Comparison of ENCODE assay signal across 12 cellular contexts in the genomic region with DNA sequence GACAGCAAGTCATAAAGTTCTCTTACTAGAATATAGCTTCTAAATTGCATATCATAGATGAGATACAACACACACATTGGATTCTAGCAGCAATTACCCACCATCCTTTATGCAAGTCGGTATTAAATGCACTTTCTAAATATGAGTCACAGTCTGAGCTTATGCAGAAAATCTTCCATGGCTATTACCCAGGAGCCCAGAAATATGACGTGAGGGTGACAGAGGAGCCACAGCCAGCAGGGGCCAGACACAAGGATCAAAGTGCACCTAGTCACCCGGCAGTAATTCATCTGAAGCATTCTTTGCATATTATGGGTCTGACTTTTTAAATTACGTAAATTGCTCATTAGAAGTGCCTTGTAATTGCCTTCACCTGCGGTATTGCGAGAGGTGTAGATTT.
DNase-seq lines count a peak whose midpoint lies in the region; ATAC-seq lines count a peak whose summit lies in the region.
"Had no signal": no experiment of that assay in that cellular context is flagged by ENCODE, and none has a peak within 500 bp of the region (broad histone marks: within the 10 kb centered on the region; RNA-seq: fewer than 3 reads in every experiment).

No MANE protein-coding gene starts in this region.

- H2BK12ac ChIP-seq in mesenchymal stem cell (ENCODE audit: low read length in 2 of 2), result no peak overlapping the region

- H2AK5ac ChIP-seq in mesenchymal stem cell (ENCODE audit: low read length, severe bottlenecking), result no peak overlapping the region

- H3K9me3 ChIP-seq in mesenchymal stem cell (ENCODE audit: control insufficient read depth, low read length) (peaks cover 9% of the 10 kb centered on the region), right cardiac atrium (ENCODE audit: control insufficient read depth, low read length) (no peaks in the 10 kb centered on the region), HAP-1 (no peaks in the 10 kb centered on the region)
- H3K9me3 ChIP-seq: thyroid gland had no signal

- H2BK15ac ChIP-seq in mesenchymal stem cell (ENCODE audit: low read depth, poor library complexity, severe bottlenecking), result no peak overlapping the region

- H4K91ac ChIP-seq in mesenchymal stem cell (ENCODE audit: low read length), result no peak overlapping the region

- H3K79me1 ChIP-seq in mesenchymal stem cell (replicated peaks; ENCODE audit: low read length, poor library complexity, severe bottlenecking), result no peaks in the 10 kb centered on the region

- no peak overlapping the region for H3K4me2 ChIP-seq in mesenchymal stem cell (ENCODE audit: low read length, poor library complexity, severe bottlenecking)

- H2BK5ac ChIP-seq in mesenchymal stem cell (ENCODE audit: low read depth, low read length, poor library complexity, severe bottlenecking), result peak overlapping the region; percentile 99

- no peak overlapping the region for H3K14ac ChIP-seq in mesenchymal stem cell (ENCODE audit: low read length in 2 of 2)

- no peak overlapping the region for H3K23ac ChIP-seq in mesenchymal stem cell (ENCODE audit: low read length in 2 of 2)

- intact Hi-C loops in right cardiac atrium (cut with DNase I), result no loop called here

- H3K4me3 ChIP-seq in mesenchymal stem cell (ENCODE audit: insufficient read depth in 1 of 2, low read depth in 1 of 2, low read length in 2 of 2) (no peak overlapping the region), right cardiac atrium (ENCODE audit: low read length) (no peak overlapping the region), HAP-1 (no peak overlapping the region)
- H3K4me3 ChIP-seq: thyroid gland had no signal

- H3K27ac ChIP-seq in mesenchymal stem cell (ENCODE audit: low read length, poor library complexity, severe bottlenecking) (peak overlapping the region; percentile 99), right cardiac atrium (ENCODE audit: low read length) (no peak overlapping the region)
- H3K27ac ChIP-seq: thyroid gland had no signal

- H3K36me3 ChIP-seq in mesenchymal stem cell (ENCODE audit: control insufficient read depth in 1 of 2, insufficient read depth in 2 of 2, low read depth in 1 of 2, low read length in 2 of 2) (no peaks in the 10 kb centered on the region), HAP-1 (replicated peaks) (no peaks in the 10 kb centered on the region)
- H3K36me3 ChIP-seq: thyroid gland had no signal

- H4K8ac ChIP-seq in mesenchymal stem cell (ENCODE audit: low read length), result peak overlapping the region; percentile 8

- in situ Hi-C loops in HAP-1 (cut with MboI; ENCODE audit: low sequenced_read_pairs), result no loop called here

- DNase-seq in AG20443 (ENCODE audit: low spot score) (peak; percentile 83), LHCN-M2 (ENCODE audit: low read depth) (peak; percentile 93), cerebellar cortex (ENCODE audit: low spot score) (peak; percentile 82), mesenchymal stem cell (peak; percentile 94), right cardiac atrium (no peak), HAP-1 (ENCODE audit: low spot score in 2 of 2) (no peak), ecto neural progenitor cell (ENCODE audit: low spot score) (no peak)
- no peak for DNase-seq in activated CD4-positive, alpha-beta T cell treated with anti-CD3 and anti-CD28 coated beads, Interleukin-2, amount 50 U/mL, for 1 hour
- DNase-seq: activated CD4-positive, alpha-beta T cell treated with anti-CD3 and anti-CD28 coated beads for 4 hours; activated naive CD8-positive, alpha-beta T cell treated with anti-CD3 and anti-CD28 coated beads, Interleukin-2, amount 10 ng/mL, durations not matched to agents 7 days and 5 days; NCI-H1694 treated with DMSO at 0.1 percent for 48 hours; thyroid gland had no signal

- H2BK120ac ChIP-seq in mesenchymal stem cell (ENCODE audit: low read depth, low read length), result no peak overlapping the region

- H3K9ac ChIP-seq in mesenchymal stem cell (ENCODE audit: low read length), result no peak overlapping the region

- H2AFZ ChIP-seq in mesenchymal stem cell (ENCODE audit: low read depth, low read length), result no peak overlapping the region

- no peaks in the 10 kb centered on the region for H3K27me3 ChIP-seq in mesenchymal stem cell (ENCODE audit: control insufficient read depth in 1 of 2, insufficient read depth in 1 of 2, low read length in 2 of 2)
- H3K27me3 ChIP-seq in right cardiac atrium (ENCODE audit: control insufficient read depth, insufficient read depth), result no peaks in the 10 kb centered on the region
- H3K27me3 ChIP-seq in HAP-1 (ENCODE audit: low read depth), result no peaks in the 10 kb centered on the region; the same call in 1 of the 2 replicates
- H3K27me3 ChIP-seq: thyroid gland had no signal

- no peak overlapping the region for H3K4ac ChIP-seq in mesenchymal stem cell (ENCODE audit: low read depth in 1 of 2, low read length in 2 of 2)

- peak overlapping the region in 1 of 2 experiments; percentile 18 for H3K18ac ChIP-seq in mesenchymal stem cell (ENCODE audit: low read depth in 1 of 2, low read length in 2 of 2)

- H3K4me1 ChIP-seq in mesenchymal stem cell (ENCODE audit: control insufficient read depth, insufficient read depth, low read depth, low read length) (peaks cover 31% of the 10 kb centered on the region), right cardiac atrium (ENCODE audit: control insufficient read depth, insufficient read depth, low read length) (peaks cover 2% of the 10 kb centered on the region), HAP-1 (no peaks in the 10 kb centered on the region)
- H3K4me1 ChIP-seq: thyroid gland had no signal

- 10% methylated on average over 6 of the region's 6 CpGs for WGBS in mesenchymal stem cell
- WGBS in right cardiac atrium, result 85% methylated on average over 6 of the region's 6 CpGs

- ATAC-seq in right cardiac atrium, result no peak

Comparison
In these comparisons a context has a peak if more than half of its experiments do, and no peak if none do; other contexts are left out.
1. DNase-seq: peak in AG20443 (single experiment), LHCN-M2 (single experiment), cerebellar cortex (single experiment) and mesenchymal stem cell (single experiment); none in right cardiac atrium (0 of 3), HAP-1 (0 of 2), activated CD4-positive, alpha-beta T cell treated with anti-CD3 and anti-CD28 coated beads, Interleukin-2, amount 50 U/mL, for 1 hour (single experiment) and ecto neural progenitor cell (single experiment).